In the genomic region with DNA sequence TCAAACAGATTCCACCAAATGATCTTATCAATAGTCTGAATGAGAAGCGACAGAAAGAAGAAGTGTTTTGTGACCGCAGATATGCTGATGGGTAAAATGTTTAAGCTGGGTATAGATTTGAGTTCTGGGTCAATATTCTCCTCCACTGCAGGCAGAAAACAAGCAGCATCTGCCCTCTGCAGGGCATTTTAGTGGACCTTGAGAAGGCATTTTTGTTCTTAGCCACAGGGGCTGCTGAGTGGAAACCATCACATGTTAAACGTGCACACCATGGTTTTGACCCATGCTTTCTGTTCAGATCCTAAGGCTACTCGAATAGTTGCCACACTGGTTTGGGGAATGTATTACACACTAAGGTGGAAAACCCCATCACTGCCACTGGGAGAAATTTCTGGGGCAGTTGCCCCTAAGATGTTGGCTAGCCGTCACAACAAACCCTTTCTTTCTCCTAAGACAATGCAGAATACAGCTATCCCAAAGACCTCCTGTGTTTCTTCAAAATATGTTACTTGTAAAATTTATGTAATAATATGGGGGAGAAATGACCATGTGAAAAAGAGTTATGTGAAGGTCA, we compare ENCODE assay signal across 11 cellular contexts. TPM values are rescaled to one million over a fixed set of nuclear protein-coding genes. Genes with fewer than 3 reads are reported as not detected.
DNase-seq lines count a peak whose midpoint lies in the region; ATAC-seq lines count a peak whose summit lies in the region.
"Had no signal": no experiment of that assay in that cellular context is flagged by ENCODE, and none has a peak within 500 bp of the region (broad histone marks: within the 10 kb centered on the region; RNA-seq: fewer than 3 reads in every experiment).

No MANE protein-coding gene starts in this region.

- in situ Hi-C loops in GM23248 (cut with MboI), result loop anchor here (25.0 kb wide), 1 partner anchor 1353 kb away; no protein-coding TSS in a partner anchor

- no peaks in the 10 kb centered on the region for H3K79me2 ChIP-seq in GM23248 (ENCODE audit: insufficient read depth)

- no peaks in the 10 kb centered on the region for H3K36me3 Mint-ChIP-seq in stimulated activated effector memory CD8-positive, alpha-beta T cell treated with anti-CD3 and anti-CD28 coated beads, Interleukin-12 subunit alpha, Interleukin-12 subunit beta, amount 100 ng/mL, for 72 hours

- H3K27ac Mint-ChIP-seq in stimulated activated effector memory CD8-positive, alpha-beta T cell treated with anti-CD3 and anti-CD28 coated beads, Interleukin-12 subunit alpha, Interleukin-12 subunit beta, amount 100 ng/mL, for 72 hours, result no peak overlapping the region
- H3K27ac Mint-ChIP-seq: activated T-cell treated with anti-CD3 and anti-CD28 coated beads, Interleukin-2, amount 50 U/mL, for 72 hours had no signal

- peak; percentile 39 for ATAC-seq in GM18498 (IDR thresholded peaks at IDR 0.05; ENCODE audit: unreplicated experiment)
- no peak for ATAC-seq in stimulated activated effector memory CD8-positive, alpha-beta T cell treated with anti-CD3 and anti-CD28 coated beads, Interleukin-12 subunit alpha, Interleukin-12 subunit beta, amount 100 ng/mL, for 72 hours
- ATAC-seq: activated T-cell treated with anti-CD3 and anti-CD28 coated beads, Interleukin-2, amount 50 U/mL, for 72 hours had no signal

- DNase-seq in NCI-H146 treated with DMSO at 0.1 percent for 48 hours (lab: John Stamatoyannopoulos, UW; ENCODE audit: unreplicated experiment) (peak; percentile 10), posterior cingulate gyrus (peak in 6 of 10 donors; percentile 28 to 91 (median 49)), GM23248 (no peak), NOMO-1 treated with dmso at 0.1 percent for 144 hours (lab: John Stamatoyannopoulos, UW; ENCODE audit: unreplicated experiment) (no peak)
- DNase-seq in stimulated activated effector memory CD8-positive, alpha-beta T cell treated with anti-CD3 and anti-CD28 coated beads, Interleukin-12 subunit alpha, Interleukin-12 subunit beta, amount 100 ng/mL, for 72 hours (ENCODE audit: low spot score in 2 of 2), result no peak
- no peak for DNase-seq in stimulated activated CD4-positive, alpha-beta T cell treated with anti-CD3 and anti-CD28 coated beads, Interleukin-1b, Interleukin-23, amount 100 ng/mL, for 48 hours
- DNase-seq: activated T-cell treated with anti-CD3 and anti-CD28 coated beads, Interleukin-2, amount 50 U/mL, for 72 hours; NCI-H2107; stimulated activated CD4-positive, alpha-beta T cell treated with anti-CD3 and anti-CD28 coated beads, Interleukin-4, amount 100 ng/mL, for 4 hours had no signal

- no peak overlapping the region for H3K9ac ChIP-seq in GM23248

- no peak overlapping the region for H3K4me3 Mint-ChIP-seq in stimulated activated effector memory CD8-positive, alpha-beta T cell treated with anti-CD3 and anti-CD28 coated beads, Interleukin-12 subunit alpha, Interleukin-12 subunit beta, amount 100 ng/mL, for 72 hours
- H3K4me3 Mint-ChIP-seq: activated T-cell treated with anti-CD3 and anti-CD28 coated beads, Interleukin-2, amount 50 U/mL, for 72 hours had no signal

- no peaks in the 10 kb centered on the region for H4K20me1 ChIP-seq in GM23248 (ENCODE audit: insufficient read depth)

- intact Hi-C loops in posterior cingulate gyrus (cut with DNase I), result loop anchor here (5.0 to 10.0 kb wide), 2 partner anchors 1315 to 1398 kb away; no protein-coding TSS in a partner anchor

- WGBS in ectodermal cell, 2 experiments, result 22 to 24% methylated on average over 5 of the region's 5 CpGs
- WGBS in GM23248 (ENCODE audit: low coverage in 1 of 2, low lambda C conversion rate in 2 of 2, missing lambda C conversion rate in 2 of 2), 2 experiments, result 70 to 84% methylated on average over 5 of the region's 5 CpGs

- no peaks in the 10 kb centered on the region for H3F3A ChIP-seq in GM23248 (ENCODE audit: insufficient read depth)

- no peaks in the 10 kb centered on the region for H3K36me3 ChIP-seq in ectodermal cell (ENCODE audit: control insufficient read depth, insufficient read depth, low read length)
- H3K36me3 ChIP-seq in GM23248 (ENCODE audit: low read depth), result no peaks in the 10 kb centered on the region

- no peaks in the 10 kb centered on the region for H3K9me3 Mint-ChIP-seq in stimulated activated effector memory CD8-positive, alpha-beta T cell treated with anti-CD3 and anti-CD28 coated beads, Interleukin-12 subunit alpha, Interleukin-12 subunit beta, amount 100 ng/mL, for 72 hours
- H3K9me3 Mint-ChIP-seq: activated T-cell treated with anti-CD3 and anti-CD28 coated beads, Interleukin-2, amount 50 U/mL, for 72 hours had no signal

- H3K4me3 ChIP-seq in ectodermal cell (ENCODE audit: insufficient read depth, low read depth, low read length) (peak overlapping the region; percentile 13), GM23248 (no peak overlapping the region)

- no peak overlapping the region for H3K27ac ChIP-seq in ectodermal cell (ENCODE audit: insufficient read depth, low read depth, low read length, poor library complexity, severe bottlenecking)
- no peak overlapping the region for H3K27ac ChIP-seq in GM23248

- H3K27me3 ChIP-seq in ectodermal cell (ENCODE audit: control insufficient read depth, insufficient read depth, low read length, poor library complexity, severe bottlenecking) (peaks cover 94% of the 10 kb centered on the region), GM23248 (replicated peaks; ENCODE audit: insufficient read depth) (peaks cover 73% of the 10 kb centered on the region)

- H3K9me2 ChIP-seq in GM23248 (ENCODE audit: insufficient read depth), result no peaks in the 10 kb centered on the region

- H3K4me2 ChIP-seq in GM23248 (ENCODE audit: unreplicated experiment), result no peak overlapping the region

- peaks cover 23% of the 10 kb centered on the region for H3K4me1 Mint-ChIP-seq in stimulated activated effector memory CD8-positive, alpha-beta T cell treated with anti-CD3 and anti-CD28 coated beads, Interleukin-12 subunit alpha, Interleukin-12 subunit beta, amount 100 ng/mL, for 72 hours

- H3K9me3 ChIP-seq in ectodermal cell (ENCODE audit: control insufficient read depth, low read length) (no peaks in the 10 kb centered on the region), GM23248 (ENCODE audit: low read depth) (no peaks in the 10 kb centered on the region)

- H2AFZ ChIP-seq in GM23248, result no peak overlapping the region

- H3K4me1 ChIP-seq in ectodermal cell (ENCODE audit: control insufficient read depth, insufficient read depth, low read length), result peaks cover 24% of the 10 kb centered on the region
- no peaks in the 10 kb centered on the region for H3K4me1 ChIP-seq in GM23248 (ENCODE audit: insufficient read depth)

RNA-seq across cellular contexts. Expression of a gene that starts 5.5 kb away (rescaled TPM):
- 30.1 TPM for polyA plus RNA-seq in ectodermal cell (2013, experiment 1 of 4)
- polyA plus RNA-seq in ectodermal cell (2013, experiment 2 of 4), result 34.8 TPM
- 34.7 TPM for polyA plus RNA-seq in ectodermal cell (2013, experiment 3 of 4)
- polyA plus RNA-seq in ectodermal cell (2013, experiment 4 of 4), result 38.9 TPM
- not detected in 2 replicates for total RNA-seq in GM23248 (2014; rRNA removed; shearing (Covaris generic))
- polyA plus RNA-seq in GM23248 (2016; fragmentation: Nextera tagmentation; extraction: Ambion mirVana), result 0.05 TPM in 1 of 2 replicates, not detected in the other
- total RNA-seq: activated T-cell treated with anti-CD3 and anti-CD28 coated beads, Interleukin-2, amount 50 U/mL, for 72 hours had no signal

Comparison
In these comparisons a context has a peak if more than half of its experiments do, and no peak if none do; other contexts are left out.
1. DNase-seq: peak in NCI-H146 treated with DMSO at 0.1 percent for 48 hours (single experiment) and posterior cingulate gyrus (6 of 10); none in stimulated activated effector memory CD8-positive, alpha-beta T cell treated with anti-CD3 and anti-CD28 coated beads, Interleukin-12 subunit alpha, Interleukin-12 subunit beta, amount 100 ng/mL, for 72 hours (0 of 2), GM23248 (single experiment), stimulated activated CD4-positive, alpha-beta T cell treated with anti-CD3 and anti-CD28 coated beads, Interleukin-1b, Interleukin-23, amount 100 ng/mL, for 48 hours (single experiment) and NOMO-1 treated with dmso at 0.1 percent for 144 hours (single experiment).